ENCODE assay signal across 18 cellular contexts in the genomic region with DNA sequence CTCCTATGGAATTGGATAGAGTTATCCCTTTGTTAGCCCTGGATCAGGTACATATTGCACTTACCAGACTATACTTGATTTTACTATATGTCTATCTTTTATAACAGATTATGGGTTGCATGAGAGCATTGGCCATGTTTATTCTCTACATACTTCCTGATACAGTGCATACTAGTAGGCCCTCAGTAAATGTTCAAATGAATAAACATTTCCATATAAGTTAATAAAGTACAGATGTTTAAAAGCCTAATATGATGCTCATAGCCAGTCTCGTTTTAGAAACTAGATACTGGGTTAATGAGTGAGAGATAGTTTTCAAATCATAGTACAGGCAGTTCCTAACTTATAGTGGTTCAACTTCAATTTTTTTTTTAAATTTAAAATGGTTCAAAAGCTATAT. TPM values are rescaled to one million over a fixed set of nuclear protein-coding genes. Genes with fewer than 3 reads are reported as not detected.
DNase-seq lines count a peak whose midpoint lies in the region; ATAC-seq and TF ChIP-seq lines count a peak whose summit lies in the region.
"Had no signal": no experiment of that assay in that cellular context is flagged by ENCODE, and none has a peak within 500 bp of the region (broad histone marks: within the 10 kb centered on the region; RNA-seq: fewer than 3 reads in every experiment).

No MANE protein-coding gene starts in this region.

- TF ChIP-seq CTCF in hepatocyte (IDR thresholded peaks at IDR 0.05; ENCODE audit: poor library complexity) (no peak), sigmoid colon (IDR thresholded peaks at IDR 0.05) (no peak), Caco-2 (IDR thresholded peaks at IDR 0.05; ENCODE audit: insufficient read depth in 1 of 2, low read depth in 1 of 2, low read length in 1 of 2, severe bottlenecking in 1 of 2, unreplicated experiment in 1 of 2) (no peak)

- H3K4me1 Mint-ChIP-seq in T-helper 17 cell, result peaks cover 22% of the 10 kb centered on the region
- no peaks in the 10 kb centered on the region for H3K4me1 Mint-ChIP-seq in Caco-2 (ENCODE audit: low read depth, unreplicated experiment)
- H3K4me1 Mint-ChIP-seq: H9 had no signal

- H3K27ac Mint-ChIP-seq in T-helper 17 cell (peak overlapping the region; percentile 95), Caco-2 (ENCODE audit: unreplicated experiment) (no peak overlapping the region)
- H3K27ac Mint-ChIP-seq: H9 had no signal

- CTCF ChIA-PET in Caco-2 (lab: Charles Lee), result no interaction called here

- peak; percentile 25 for DNase-seq in EH (ENCODE audit: low read depth)
- DNase-seq in T-helper 17 cell, result no peak
- no peak for DNase-seq in hepatocyte (ENCODE audit: low spot score)
- no peak for DNase-seq in sigmoid colon
- DNase-seq in NCI-H2107 (lab: John Stamatoyannopoulos, UW), result no peak
- no peak for DNase-seq in Caco-2
- DNase-seq: AML-193, Calu3, DMS 273 treated with DMSO at 0.1 percent for 48 hours, GOT3, H9 had no signal

- intact Hi-C loops in sigmoid colon (cut with DNase I), result no loop called here
- intact Hi-C loops in Caco-2 (cut with micrococcal nuclease; ENCODE audit: unreplicated experiment), result no loop called here

- H3K36me3 ChIP-seq in hepatocyte (replicated peaks; ENCODE audit: insufficient read depth, low read depth) (no peaks in the 10 kb centered on the region), sigmoid colon (peaks cover 0 to 48% (median 21%) of the 10 kb centered on the region in 4 donors), Caco-2 (ENCODE audit: control insufficient read depth, insufficient read depth, low read length) (no peaks in the 10 kb centered on the region; the same call in 1 of the 2 replicates)

- no peak for TF ChIP-seq POLR2A in sigmoid colon (IDR thresholded peaks at IDR 0.05)

- H3K27me3 ChIP-seq in hepatocyte (no peaks in the 10 kb centered on the region), sigmoid colon (no peaks in the 10 kb centered on the region), Caco-2 (replicated peaks; ENCODE audit: control insufficient read depth, insufficient read depth, low read length) (no peaks in the 10 kb centered on the region)
- H3K27me3 ChIP-seq: BLaER1 had no signal

- no peak for TF ChIP-seq EP300 in sigmoid colon (IDR thresholded peaks at IDR 0.05)

- ATAC-seq in T-helper 17 cell (no peak), GM18873 (IDR thresholded peaks at IDR 0.05; ENCODE audit: low FRiP score, unreplicated experiment) (no peak)
- ATAC-seq: A549, GM12878, HepG2 had no signal

- POLR2A ChIA-PET in Caco-2 (lab: Charles Lee), result no interaction called here

- H2AFZ ChIP-seq in hepatocyte, result no peak overlapping the region

- no peaks in the 10 kb centered on the region for H3K9me3 Mint-ChIP-seq in Caco-2 (ENCODE audit: unreplicated experiment)
- H3K9me3 Mint-ChIP-seq: H9 had no signal

- H3K36me3 Mint-ChIP-seq in T-helper 17 cell (ENCODE audit: low read depth) (peaks cover 6% of the 10 kb centered on the region), Caco-2 (ENCODE audit: insufficient read depth, unreplicated experiment) (peaks cover 45% of the 10 kb centered on the region)

- no peaks in the 10 kb centered on the region for H3K4me1 ChIP-seq in hepatocyte (ENCODE audit: insufficient read depth)
- H3K4me1 ChIP-seq in sigmoid colon, result peaks cover 0 to 36% (median 9%) of the 10 kb centered on the region in 4 donors
- H3K4me1 ChIP-seq in Caco-2, result no peaks in the 10 kb centered on the region

- H3K4me3 ChIP-seq in hepatocyte (no peak overlapping the region), sigmoid colon (no peak overlapping the region), Caco-2 (ENCODE audit: low read depth, low read length) (no peak overlapping the region)
- H3K4me3 ChIP-seq: A549, BLaER1, GM12878 had no signal

- 72% methylated on average over 1 of the region's 1 CpG for WGBS in hepatocyte (ENCODE audit: low lambda C conversion rate, missing lambda C conversion rate)
- 76 to 86% methylated on average over 1 of the region's 1 CpG for WGBS in sigmoid colon, 2 donors

- no peaks in the 10 kb centered on the region for H4K20me1 ChIP-seq in hepatocyte (ENCODE audit: insufficient read depth, poor library complexity, severe bottlenecking)
- H4K20me1 ChIP-seq: BLaER1 had no signal

- H3K27ac ChIP-seq in hepatocyte (peak overlapping the region; percentile 67), sigmoid colon (peak overlapping the region in 3 of 4 donors; percentile 50 to 75 (median 68))
- H3K27ac ChIP-seq: A549, BLaER1 had no signal

- H3K27me3 Mint-ChIP-seq in T-helper 17 cell (no peaks in the 10 kb centered on the region), Caco-2 (ENCODE audit: insufficient read depth, unreplicated experiment) (no peaks in the 10 kb centered on the region)

- no peak overlapping the region for H3K4me3 Mint-ChIP-seq in T-helper 17 cell
- no peak overlapping the region for H3K4me3 Mint-ChIP-seq in Caco-2 (ENCODE audit: unreplicated experiment)
- H3K4me3 Mint-ChIP-seq: H9 had no signal

- BruUV-seq in Caco-2 (replicated peaks; lab: Mats Ljungman, UMichigan), result no TSS peak

- no peaks in the 10 kb centered on the region for H3K79me2 ChIP-seq in hepatocyte

- no peaks in the 10 kb centered on the region for H3K9me2 ChIP-seq in hepatocyte (replicated peaks; ENCODE audit: insufficient read depth)

- no peaks in the 10 kb centered on the region for H3K9me3 ChIP-seq in T-helper 17 cell (ENCODE audit: control insufficient read depth, low read length, poor library complexity, severe bottlenecking)
- H3K9me3 ChIP-seq in hepatocyte (ENCODE audit: low read depth), result no peaks in the 10 kb centered on the region
- H3K9me3 ChIP-seq in sigmoid colon, result no peaks in the 10 kb centered on the region
- H3K9me3 ChIP-seq in Caco-2, result no peaks in the 10 kb centered on the region
- H3K9me3 ChIP-seq: A549, BLaER1 had no signal

- H3K4me2 ChIP-seq in hepatocyte, result no peak overlapping the region
- H3K4me2 ChIP-seq: A549, BLaER1 had no signal

RNA-seq across cellular contexts. Expression of a gene that starts 39.5 kb away (rescaled TPM):
- total RNA-seq in T-helper 17 cell (not detected), hepatocyte (not detected in 2 replicates), sigmoid colon (not detected), Caco-2 (2022) (1.2 and 1.7 TPM in 2 replicates)
- polyA plus RNA-seq in hepatocyte (0.33 TPM in 1 of 2 replicates, not detected in the other), sigmoid colon (under 1 TPM in 1 of 3 donors, not detected in 2; 0.25 TPM)
- total RNA-seq: Calu3, Daoy, G401, H9 had no signal
- polyA plus RNA-seq: A549, GM12878, HepG2 had no signal

RNA-seq across cellular contexts. Expression of a gene that starts 57.9 kb away (rescaled TPM):
- total RNA-seq in T-helper 17 cell (10 to 100 TPM; 87.1 to 90.2 TPM), hepatocyte (15.0 and 15.9 TPM in 2 replicates), sigmoid colon (10 to 100 TPM; 18.1 to 31.9 (median 24.5) TPM), Caco-2 (2022) (30.7 and 31.5 TPM in 2 replicates)
- polyA plus RNA-seq in hepatocyte (17.2 and 24.8 TPM in 2 replicates), sigmoid colon (1 to 10 TPM; 4.2 to 8.4 (median 7.2) TPM)
